Comparison of ENCODE assay signal across 8 cellular contexts in the genomic region with DNA sequence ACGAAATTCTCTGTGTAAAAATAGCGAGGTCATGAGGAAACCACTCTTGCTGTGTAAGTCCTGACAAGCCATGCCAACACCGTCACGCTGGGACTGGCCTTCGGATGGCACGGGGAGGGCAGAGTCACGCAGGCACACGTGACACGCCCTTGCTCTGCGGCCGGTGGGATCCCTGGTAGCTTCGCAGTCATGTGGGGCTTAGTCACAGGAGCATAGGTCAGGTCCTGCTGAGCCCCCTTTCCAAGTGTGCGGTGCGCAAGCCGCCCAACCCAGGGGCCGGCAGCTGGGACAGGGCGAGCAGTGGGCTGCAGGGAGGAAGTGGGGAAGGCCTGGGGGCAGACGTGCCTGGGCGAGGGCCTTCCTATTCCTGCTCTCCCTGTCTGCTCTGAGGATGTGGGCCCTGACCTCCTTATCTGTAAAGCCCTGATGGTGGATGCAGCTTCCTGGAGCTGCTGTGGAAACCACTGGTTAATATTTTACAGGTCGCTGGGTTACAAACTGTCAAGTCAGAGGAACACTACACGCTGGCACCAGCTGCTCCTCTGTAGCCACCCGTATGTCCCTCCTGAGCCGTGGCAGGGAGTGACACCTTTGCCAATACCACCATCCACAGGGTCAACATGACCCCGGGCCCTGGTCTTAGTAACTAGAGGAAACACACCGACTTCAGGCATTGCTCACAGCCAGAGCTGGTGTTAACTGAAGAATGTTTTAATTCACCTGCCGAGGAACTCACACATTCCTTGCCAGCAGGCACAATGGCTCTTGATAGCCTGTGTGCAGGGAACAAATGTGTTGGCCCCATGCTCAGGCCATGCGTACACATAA. TPM values are rescaled to one million over a fixed set of nuclear protein-coding genes. Genes with fewer than 3 reads are reported as not detected.
DNase-seq lines count a peak whose midpoint lies in the region; ATAC-seq and TF ChIP-seq lines count a peak whose summit lies in the region.

No MANE protein-coding gene starts in this region.

- H3K4me1 Mint-ChIP-seq in activated naive CD8-positive, alpha-beta T cell treated with anti-CD3 and anti-CD28 coated beads, Interleukin-2, amount 10 ng/mL, durations not matched to agents 7 days and 5 days, result peaks cover 46% of the 10 kb centered on the region
- peaks cover 94 to 96% of the 10 kb centered on the region in 2 donors for H3K4me1 Mint-ChIP-seq in immature natural killer cell

- H3K27ac Mint-ChIP-seq in activated naive CD8-positive, alpha-beta T cell treated with anti-CD3 and anti-CD28 coated beads, Interleukin-2, amount 10 ng/mL, durations not matched to agents 7 days and 5 days, result peak overlapping the region; percentile 72
- H3K27ac Mint-ChIP-seq in immature natural killer cell, result peak overlapping the region; percentile 97 to 100 (median 98)

- H3K27me3 Mint-ChIP-seq in activated naive CD8-positive, alpha-beta T cell treated with anti-CD3 and anti-CD28 coated beads, Interleukin-2, amount 10 ng/mL, durations not matched to agents 7 days and 5 days, result no peaks in the 10 kb centered on the region
- H3K27me3 Mint-ChIP-seq in immature natural killer cell (ENCODE audit: low read depth in 3 of 3), result peaks cover 3 to 35% (median 17%) of the 10 kb centered on the region in 3 donors

- POLR2A ChIA-PET in activated naive CD8-positive, alpha-beta T cell treated with anti-CD3 and anti-CD28 coated beads, Interleukin-2, amount 10 ng/mL, durations not matched to agents 7 days and 5 days (lab: Charles Lee), result interaction anchor here (0.8 to 1.6 kb wide), 5 partner anchors 9 to 17 kb away, joined by 3 to 4 read pairs (median 3); no protein-coding TSS in a partner anchor

- H3K36me3 Mint-ChIP-seq in activated naive CD8-positive, alpha-beta T cell treated with anti-CD3 and anti-CD28 coated beads, Interleukin-2, amount 10 ng/mL, durations not matched to agents 7 days and 5 days, result peaks cover 40% of the 10 kb centered on the region
- peaks cover 19 to 42% (median 21%) of the 10 kb centered on the region in 3 donors for H3K36me3 Mint-ChIP-seq in immature natural killer cell

- H3K79me2 ChIP-seq in DND-41 (ENCODE audit: insufficient read depth, low read length), result peaks cover 91% of the 10 kb centered on the region

- H3K4me3 ChIP-seq in DND-41 (ENCODE audit: low read depth in 1 of 2, low read length in 2 of 2) (no peak overlapping the region), LNCaP clone FGC (ENCODE audit: low read depth, low read length) (no peak overlapping the region)

- DNase-seq in DND-41 (peak; percentile 49), LNCaP clone FGC (ENCODE audit: low read depth) (peak; percentile 44), immature natural killer cell (peak; percentile 77 to 79 (median 77)), T1000 (lab: John Stamatoyannopoulos, UW) (no peak), GM19240 (ENCODE audit: insufficient read length, low spot score) (no peak)
- DNase-seq in activated naive CD8-positive, alpha-beta T cell treated with anti-CD3 and anti-CD28 coated beads, Interleukin-2, amount 10 ng/mL, durations not matched to agents 7 days and 5 days, result no peak
- DNase-seq in stimulated activated CD8-positive, alpha-beta memory T cell treated with anti-CD3 and anti-CD28 coated beads, Interleukin-12 subunit alpha, Interleukin-12 subunit beta, amount 100 ng/mL, for 4 hours (ENCODE audit: low read depth), result peak; percentile 50

- peaks cover 2% of the 10 kb centered on the region for H3K9me3 Mint-ChIP-seq in activated naive CD8-positive, alpha-beta T cell treated with anti-CD3 and anti-CD28 coated beads, Interleukin-2, amount 10 ng/mL, durations not matched to agents 7 days and 5 days
- H3K9me3 Mint-ChIP-seq in immature natural killer cell, result no peaks in the 10 kb centered on the region

- no peaks in the 10 kb centered on the region for H3K27me3 ChIP-seq in DND-41 (ENCODE audit: insufficient read depth, low read length, poor library complexity)

- TF ChIP-seq CTCF in DND-41 (IDR thresholded peaks at IDR 0.05; ENCODE audit: borderline replicate concordance, extremely low read depth, low read length, poor library complexity, severe bottlenecking) (no peak), LNCaP clone FGC (IDR thresholded peaks at IDR 0.05; ENCODE audit: control insufficient read depth, extremely low read depth, insufficient read depth) (no peak)

- H3K4me1 ChIP-seq in DND-41 (ENCODE audit: insufficient read depth, low read length), result peaks cover 94% of the 10 kb centered on the region

- H3K9ac ChIP-seq in DND-41 (ENCODE audit: low read depth, low read length), result peak overlapping the region; percentile 49

- H3K27ac ChIP-seq in DND-41 (ENCODE audit: low read length), result peak overlapping the region; percentile 97

- no peak overlapping the region; the same call in 1 of the 2 replicates for H3K4me2 ChIP-seq in DND-41 (ENCODE audit: insufficient read depth, low read length)

- no peaks in the 10 kb centered on the region for H3K9me3 ChIP-seq in DND-41 (ENCODE audit: insufficient read depth, low read length, severe bottlenecking)

- no peak overlapping the region for H2AFZ ChIP-seq in DND-41 (ENCODE audit: low read depth, low read length)

- peak overlapping the region; percentile 39 for H3K4me3 Mint-ChIP-seq in activated naive CD8-positive, alpha-beta T cell treated with anti-CD3 and anti-CD28 coated beads, Interleukin-2, amount 10 ng/mL, durations not matched to agents 7 days and 5 days
- H3K4me3 Mint-ChIP-seq in immature natural killer cell, result peak overlapping the region; percentile 67 to 84 (median 74)

- ATAC-seq in DND-41 (ENCODE audit: insufficient read depth, low read depth) (peak; percentile 60), GM21723 (IDR thresholded peaks at IDR 0.05; ENCODE audit: unreplicated experiment) (peak; percentile 60)
- peak; percentile 45 for ATAC-seq in activated naive CD8-positive, alpha-beta T cell treated with anti-CD3 and anti-CD28 coated beads, Interleukin-2, amount 10 ng/mL, durations not matched to agents 7 days and 5 days (ENCODE audit: low read depth)

- H3K36me3 ChIP-seq in DND-41 (ENCODE audit: insufficient read depth, low read length), result peaks cover 60% of the 10 kb centered on the region

- no peaks in the 10 kb centered on the region for H4K20me1 ChIP-seq in DND-41 (ENCODE audit: insufficient read depth, low read length)

RNA-seq across cellular contexts. Expression of a gene that starts 17.8 kb away (rescaled TPM):
- 100 to 1,000 TPM; 138 to 148 TPM for total RNA-seq in activated naive CD8-positive, alpha-beta T cell treated with anti-CD3 and anti-CD28 coated beads, Interleukin-2, amount 10 ng/mL, durations not matched to agents 7 days and 5 days
- polyA plus RNA-seq in immature natural killer cell, result 100 to 1,000 TPM; 187 to 403 (median 297) TPM

Comparison
In these comparisons a context has a peak if more than half of its experiments do, and no peak if none do; other contexts are left out.
1. DNase-seq: peak in DND-41 (single experiment), LNCaP clone FGC (single experiment), immature natural killer cell (3 of 3) and stimulated activated CD8-positive, alpha-beta memory T cell treated with anti-CD3 and anti-CD28 coated beads, Interleukin-12 subunit alpha, Interleukin-12 subunit beta, amount 100 ng/mL, for 4 hours (single experiment); none in activated naive CD8-positive, alpha-beta T cell treated with anti-CD3 and anti-CD28 coated beads, Interleukin-2, amount 10 ng/mL, durations not matched to agents 7 days and 5 days (single experiment), T1000 (single experiment) and GM19240 (single experiment).
2. Peak in every context shown above with its lines, with median percentiles within 50 percentile points of each other: ATAC-seq.